Comparison of ENCODE assay signal across 31 cellular contexts in genomic region chr4:7899184-7899583, GRCh38.
"Had no signal": no experiment of that assay in that cellular context is flagged by ENCODE, and none has a peak within 500 bp of the region (broad histone marks: within the 10 kb centered on the region; RNA-seq: fewer than 3 reads in every experiment).

No MANE protein-coding gene starts in this region.

- H3K27me3 Mint-ChIP-seq: activated naive CD4-positive, alpha-beta T cell treated with anti-CD3 and anti-CD28 coated beads, Interleukin-2, amount 50 U/mL, for 24 hours; central memory CD8-positive, alpha-beta T cell had no signal

- H3K27ac Mint-ChIP-seq: activated CD8-positive, alpha-beta memory T cell treated with anti-CD3 and anti-CD28 coated beads, Interleukin-2, amount 10 ng/mL, durations not matched to agents 7 days and 5 days; activated CD8-positive, alpha-beta T cell treated with anti-CD3 and anti-CD28 coated beads, Interleukin-2, amount 10 ng/mL, durations not matched to agents 7 days and 5 days; activated naive CD4-positive, alpha-beta T cell treated with anti-CD3 and anti-CD28 coated beads, Interleukin-2, amount 50 U/mL, for 24 hours; activated naive CD8-positive, alpha-beta T cell treated with anti-CD3 and anti-CD28 coated beads, Interleukin-2, amount 50 U/mL, for 24 hours; activated T-helper 2 cell treated with anti-CD3 and anti-CD28 coated beads, Interferon-gamma antibody, Interleukin-2, Interleukin-4, amounts not matched to agents 10 μg/mL and 5 μg/mL and 100 μg/mL, durations not matched to agents 14 hours and 24 hours and 36 hours; immature natural killer cell; memory B cell; naive thymus-derived CD8-positive, alpha-beta T cell; stimulated activated effector memory CD8-positive, alpha-beta T cell treated with anti-CD3 and anti-CD28 coated beads, Interleukin-12 subunit alpha, Interleukin-12 subunit beta, amount 100 ng/mL, for 72 hours; stimulated activated naive CD8-positive, alpha-beta T cell treated with anti-CD3 and anti-CD28 coated beads, Interleukin-15, amount 100 ng/mL, for 72 hours; WTC11 had no signal

- H3K4me1 ChIP-seq: prostate gland had no signal

- H3K27me3 ChIP-seq: gastrocnemius medialis, ovary, upper lobe of left lung, vagina had no signal

- H3K4me3 Mint-ChIP-seq: activated CD8-positive, alpha-beta memory T cell treated with anti-CD3 and anti-CD28 coated beads, Interleukin-2, amount 10 ng/mL, durations not matched to agents 7 days and 5 days; activated CD8-positive, alpha-beta T cell treated with anti-CD3 and anti-CD28 coated beads, Interleukin-2, amount 10 ng/mL, durations not matched to agents 7 days and 5 days; activated naive CD4-positive, alpha-beta T cell treated with anti-CD3 and anti-CD28 coated beads, Interleukin-2, amount 50 U/mL, for 24 hours; activated naive CD8-positive, alpha-beta T cell treated with anti-CD3 and anti-CD28 coated beads, Interleukin-2, amount 50 U/mL, for 24 hours; central memory CD8-positive, alpha-beta T cell; immature natural killer cell; memory B cell; naive thymus-derived CD8-positive, alpha-beta T cell; stimulated activated effector memory CD8-positive, alpha-beta T cell treated with anti-CD3 and anti-CD28 coated beads, Interleukin-12 subunit alpha, Interleukin-12 subunit beta, amount 100 ng/mL, for 72 hours; stimulated activated naive CD8-positive, alpha-beta T cell treated with anti-CD3 and anti-CD28 coated beads, Interleukin-15, amount 100 ng/mL, for 72 hours; WTC11 had no signal

- H3K4me1 Mint-ChIP-seq: memory B cell had no signal

- H3K9me3 ChIP-seq: gastrocnemius medialis, neutrophil, ovary, prostate gland, upper lobe of left lung, vagina had no signal

- H3K36me3 ChIP-seq: gastrocnemius medialis, neutrophil, ovary, prostate gland, upper lobe of left lung, vagina had no signal

- H3K27ac ChIP-seq: epithelial cell of prostate, gastrocnemius medialis, neutrophil, ovary, prostate gland, skin epidermis, upper lobe of left lung, vagina had no signal

- H3K36me3 Mint-ChIP-seq: activated CD8-positive, alpha-beta memory T cell treated with anti-CD3 and anti-CD28 coated beads, Interleukin-2, amount 10 ng/mL, durations not matched to agents 7 days and 5 days; immature natural killer cell; memory B cell; stimulated activated effector memory CD8-positive, alpha-beta T cell treated with anti-CD3 and anti-CD28 coated beads, Interleukin-12 subunit alpha, Interleukin-12 subunit beta, amount 100 ng/mL, for 72 hours; WTC11 had no signal

- ATAC-seq: activated CD8-positive, alpha-beta memory T cell treated with anti-CD3 and anti-CD28 coated beads, Interleukin-2, amount 10 ng/mL, durations not matched to agents 7 days and 5 days; activated CD8-positive, alpha-beta T cell treated with anti-CD3 and anti-CD28 coated beads, Interleukin-2, amount 10 ng/mL, durations not matched to agents 7 days and 5 days; activated naive CD8-positive, alpha-beta T cell treated with anti-CD3 and anti-CD28 coated beads, Interleukin-2, amount 50 U/mL, for 24 hours; gastrocnemius medialis; naive thymus-derived CD8-positive, alpha-beta T cell; sciatic nerve; stimulated activated effector memory CD8-positive, alpha-beta T cell treated with anti-CD3 and anti-CD28 coated beads, Interleukin-12 subunit alpha, Interleukin-12 subunit beta, amount 100 ng/mL, for 72 hours; stimulated activated naive CD8-positive, alpha-beta T cell treated with anti-CD3 and anti-CD28 coated beads, Interleukin-15, amount 100 ng/mL, for 72 hours; WTC11 had no signal

- H3K9me3 Mint-ChIP-seq: activated naive CD4-positive, alpha-beta T cell treated with anti-CD3 and anti-CD28 coated beads, Interleukin-2, amount 50 U/mL, for 24 hours; activated naive CD8-positive, alpha-beta T cell treated with anti-CD3 and anti-CD28 coated beads, Interleukin-2, amount 50 U/mL, for 24 hours; activated T-helper 2 cell treated with anti-CD3 and anti-CD28 coated beads, Interferon-gamma antibody, Interleukin-2, Interleukin-4, amounts not matched to agents 10 μg/mL and 5 μg/mL and 100 μg/mL, durations not matched to agents 14 hours and 24 hours and 36 hours; central memory CD8-positive, alpha-beta T cell; immature natural killer cell; memory B cell; stimulated activated effector memory CD8-positive, alpha-beta T cell treated with anti-CD3 and anti-CD28 coated beads, Interleukin-12 subunit alpha, Interleukin-12 subunit beta, amount 100 ng/mL, for 72 hours; stimulated activated naive CD8-positive, alpha-beta T cell treated with anti-CD3 and anti-CD28 coated beads, Interleukin-15, amount 100 ng/mL, for 72 hours; WTC11 had no signal

- DNase-seq: activated CD8-positive, alpha-beta memory T cell treated with anti-CD3 and anti-CD28 coated beads, Interleukin-2, amount 10 ng/mL, durations not matched to agents 7 days and 5 days; activated CD8-positive, alpha-beta T cell treated with anti-CD3 and anti-CD28 coated beads, Interleukin-2, amount 10 ng/mL, durations not matched to agents 7 days and 5 days; activated naive CD8-positive, alpha-beta T cell treated with anti-CD3 and anti-CD28 coated beads, Interleukin-2, amount 50 U/mL, for 24 hours; activated T-cell treated with anti-CD3 and anti-CD28 coated beads, Interleukin-2, amount 50 U/mL, for 48 hours; amygdala; dermis blood vessel endothelial cell; effector CD4-positive, alpha-beta T cell; gastrocnemius medialis; head of caudate nucleus; hypothalamus; immature natural killer cell; naive thymus-derived CD8-positive, alpha-beta T cell; ovary; retina; stimulated activated CD4-positive, alpha-beta T cell treated with anti-CD3 and anti-CD28 coated beads, Interleukin-4, amount 100 ng/mL, for 24 hours; stimulated activated naive CD8-positive, alpha-beta T cell treated with anti-CD3 and anti-CD28 coated beads, Interleukin-15, amount 100 ng/mL, for 72 hours; substantia nigra; T-helper 2 cell; upper lobe of left lung had no signal

- H3K4me3 ChIP-seq: gastrocnemius medialis, ovary, prostate gland, skin epidermis, upper lobe of left lung, vagina had no signal
